ENCODE assay signal across 1 cellular context in the genomic region with DNA sequence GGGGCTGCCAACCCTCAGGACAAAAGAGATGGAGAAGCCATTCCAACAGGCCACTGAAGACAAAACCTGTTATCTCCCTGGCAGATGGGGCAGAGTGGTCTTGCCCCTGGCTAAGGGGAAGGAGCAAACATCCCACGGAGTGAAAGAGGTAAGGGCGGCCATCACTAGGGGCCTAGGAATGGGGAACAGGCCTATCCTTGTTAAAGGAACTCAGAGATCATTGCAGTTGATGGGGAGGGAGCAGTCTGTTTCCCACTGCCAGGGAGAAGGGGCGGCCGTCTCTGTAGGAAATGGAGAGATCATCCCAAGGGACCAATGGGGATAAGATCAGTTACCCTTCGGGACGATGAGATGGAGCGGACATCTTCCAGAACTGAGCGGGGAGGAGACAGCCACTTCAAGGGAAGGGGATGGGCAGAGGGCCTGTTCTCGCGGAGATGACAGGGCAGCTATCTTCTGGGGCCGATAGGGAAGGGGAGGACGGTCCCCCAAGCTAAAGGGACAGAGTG.
TF ChIP-seq lines count a peak whose summit lies in the region.

No MANE protein-coding gene starts in this region.

TF ChIP-seq in HepG2, 621 proteins besides CTCF, POLR2A, EP300 and RAD21 (continues in another document):
- TF ChIP-seq ZNF335 (CRISPR knock-in tag; IDR thresholded peaks at IDR 0.05), result no peak
- TF ChIP-seq, protein P1, sequence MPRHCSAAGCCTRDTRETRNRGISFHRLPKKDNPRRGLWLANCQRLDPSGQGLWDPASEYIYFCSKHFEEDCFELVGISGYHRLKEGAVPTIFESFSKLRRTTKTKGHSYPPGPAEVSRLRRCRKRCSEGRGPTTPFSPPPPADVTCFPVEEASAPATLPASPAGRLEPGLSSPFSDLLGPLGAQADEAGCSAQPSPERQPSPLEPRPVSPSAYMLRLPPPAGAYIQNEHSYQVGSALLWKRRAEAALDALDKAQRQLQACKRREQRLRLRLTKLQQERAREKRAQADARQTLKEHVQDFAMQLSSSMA (CRISPR knock-in tag; IDR thresholded peaks at IDR 0.05), result peak; percentile 56; the same call in 1 of the 2 replicates
- TF ChIP-seq, protein P2, sequence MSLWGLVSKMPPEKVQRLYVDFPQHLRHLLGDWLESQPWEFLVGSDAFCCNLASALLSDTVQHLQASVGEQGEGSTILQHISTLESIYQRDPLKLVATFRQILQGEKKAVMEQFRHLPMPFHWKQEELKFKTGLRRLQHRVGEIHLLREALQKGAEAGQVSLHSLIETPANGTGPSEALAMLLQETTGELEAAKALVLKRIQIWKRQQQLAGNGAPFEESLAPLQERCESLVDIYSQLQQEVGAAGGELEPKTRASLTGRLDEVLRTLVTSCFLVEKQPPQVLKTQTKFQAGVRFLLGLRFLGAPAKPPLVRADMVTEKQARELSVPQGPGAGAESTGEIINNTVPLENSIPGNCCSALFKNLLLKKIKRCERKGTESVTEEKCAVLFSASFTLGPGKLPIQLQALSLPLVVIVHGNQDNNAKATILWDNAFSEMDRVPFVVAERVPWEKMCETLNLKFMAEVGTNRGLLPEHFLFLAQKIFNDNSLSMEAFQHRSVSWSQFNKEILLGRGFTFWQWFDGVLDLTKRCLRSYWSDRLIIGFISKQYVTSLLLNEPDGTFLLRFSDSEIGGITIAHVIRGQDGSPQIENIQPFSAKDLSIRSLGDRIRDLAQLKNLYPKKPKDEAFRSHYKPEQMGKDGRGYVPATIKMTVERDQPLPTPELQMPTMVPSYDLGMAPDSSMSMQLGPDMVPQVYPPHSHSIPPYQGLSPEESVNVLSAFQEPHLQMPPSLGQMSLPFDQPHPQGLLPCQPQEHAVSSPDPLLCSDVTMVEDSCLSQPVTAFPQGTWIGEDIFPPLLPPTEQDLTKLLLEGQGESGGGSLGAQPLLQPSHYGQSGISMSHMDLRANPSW (CRISPR knock-in tag; IDR thresholded peaks at IDR 0.05; ENCODE audit: borderline replicate concordance), result no peak
- TF ChIP-seq XBP1 (CRISPR knock-in tag; IDR thresholded peaks at IDR 0.05), result no peak
- TF ChIP-seq ZNF567 (CRISPR knock-in tag; IDR thresholded peaks at IDR 0.05; ENCODE audit: borderline replicate concordance), result no peak
- no peak for TF ChIP-seq ZNF816 (CRISPR knock-in tag; IDR thresholded peaks at IDR 0.05; ENCODE audit: borderline replicate concordance)
- TF ChIP-seq ZNF83 (CRISPR knock-in tag; IDR thresholded peaks at IDR 0.05; ENCODE audit: borderline replicate concordance), result peak; percentile 69; the same call in 1 of the 2 replicates
- TF ChIP-seq ZNF253 (CRISPR knock-in tag; IDR thresholded peaks at IDR 0.05; ENCODE audit: borderline replicate concordance), result peak; percentile 78; the same call in 1 of the 2 replicates
- no peak for TF ChIP-seq NR1H2 (CRISPR knock-in tag; IDR thresholded peaks at IDR 0.05; ENCODE audit: borderline replicate concordance, low read depth)
- TF ChIP-seq ISX (CRISPR knock-in tag; conservative IDR thresholded peaks at IDR 0.05), result no peak
- no peak for TF ChIP-seq ZNF496 (CRISPR knock-in tag; IDR thresholded peaks at IDR 0.05; ENCODE audit: insufficient replicate concordance)
- TF ChIP-seq, protein P3, sequence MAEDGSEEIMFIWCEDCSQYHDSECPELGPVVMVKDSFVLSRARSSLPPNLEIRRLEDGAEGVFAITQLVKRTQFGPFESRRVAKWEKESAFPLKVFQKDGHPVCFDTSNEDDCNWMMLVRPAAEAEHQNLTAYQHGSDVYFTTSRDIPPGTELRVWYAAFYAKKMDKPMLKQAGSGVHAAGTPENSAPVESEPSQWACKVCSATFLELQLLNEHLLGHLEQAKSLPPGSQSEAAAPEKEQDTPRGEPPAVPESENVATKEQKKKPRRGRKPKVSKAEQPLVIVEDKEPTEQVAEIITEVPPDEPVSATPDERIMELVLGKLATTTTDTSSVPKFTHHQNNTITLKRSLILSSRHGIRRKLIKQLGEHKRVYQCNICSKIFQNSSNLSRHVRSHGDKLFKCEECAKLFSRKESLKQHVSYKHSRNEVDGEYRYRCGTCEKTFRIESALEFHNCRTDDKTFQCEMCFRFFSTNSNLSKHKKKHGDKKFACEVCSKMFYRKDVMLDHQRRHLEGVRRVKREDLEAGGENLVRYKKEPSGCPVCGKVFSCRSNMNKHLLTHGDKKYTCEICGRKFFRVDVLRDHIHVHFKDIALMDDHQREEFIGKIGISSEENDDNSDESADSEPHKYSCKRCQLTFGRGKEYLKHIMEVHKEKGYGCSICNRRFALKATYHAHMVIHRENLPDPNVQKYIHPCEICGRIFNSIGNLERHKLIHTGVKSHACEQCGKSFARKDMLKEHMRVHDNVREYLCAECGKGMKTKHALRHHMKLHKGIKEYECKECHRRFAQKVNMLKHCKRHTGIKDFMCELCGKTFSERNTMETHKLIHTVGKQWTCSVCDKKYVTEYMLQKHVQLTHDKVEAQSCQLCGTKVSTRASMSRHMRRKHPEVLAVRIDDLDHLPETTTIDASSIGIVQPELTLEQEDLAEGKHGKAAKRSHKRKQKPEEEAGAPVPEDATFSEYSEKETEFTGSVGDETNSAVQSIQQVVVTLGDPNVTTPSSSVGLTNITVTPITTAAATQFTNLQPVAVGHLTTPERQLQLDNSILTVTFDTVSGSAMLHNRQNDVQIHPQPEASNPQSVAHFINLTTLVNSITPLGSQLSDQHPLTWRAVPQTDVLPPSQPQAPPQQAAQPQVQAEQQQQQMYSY (CRISPR knock-in tag; IDR thresholded peaks at IDR 0.05), result no peak
- no peak for TF ChIP-seq ZNF788 (CRISPR knock-in tag; IDR thresholded peaks at IDR 0.05; ENCODE audit: borderline replicate concordance)
- no peak for TF ChIP-seq CCAR2 (optimal IDR thresholded peaks at IDR 0.05; ENCODE audit: low read depth, low read length)
- no peak for TF ChIP-seq DNMT3B (CRISPR knock-in tag; conservative IDR thresholded peaks at IDR 0.05)
- TF ChIP-seq ZSCAN20 (CRISPR knock-in tag; IDR thresholded peaks at IDR 0.05; ENCODE audit: borderline replicate concordance), result no peak
- TF ChIP-seq ZNF20 (CRISPR knock-in tag; IDR thresholded peaks at IDR 0.05), result no peak
- TF ChIP-seq, protein P4, sequence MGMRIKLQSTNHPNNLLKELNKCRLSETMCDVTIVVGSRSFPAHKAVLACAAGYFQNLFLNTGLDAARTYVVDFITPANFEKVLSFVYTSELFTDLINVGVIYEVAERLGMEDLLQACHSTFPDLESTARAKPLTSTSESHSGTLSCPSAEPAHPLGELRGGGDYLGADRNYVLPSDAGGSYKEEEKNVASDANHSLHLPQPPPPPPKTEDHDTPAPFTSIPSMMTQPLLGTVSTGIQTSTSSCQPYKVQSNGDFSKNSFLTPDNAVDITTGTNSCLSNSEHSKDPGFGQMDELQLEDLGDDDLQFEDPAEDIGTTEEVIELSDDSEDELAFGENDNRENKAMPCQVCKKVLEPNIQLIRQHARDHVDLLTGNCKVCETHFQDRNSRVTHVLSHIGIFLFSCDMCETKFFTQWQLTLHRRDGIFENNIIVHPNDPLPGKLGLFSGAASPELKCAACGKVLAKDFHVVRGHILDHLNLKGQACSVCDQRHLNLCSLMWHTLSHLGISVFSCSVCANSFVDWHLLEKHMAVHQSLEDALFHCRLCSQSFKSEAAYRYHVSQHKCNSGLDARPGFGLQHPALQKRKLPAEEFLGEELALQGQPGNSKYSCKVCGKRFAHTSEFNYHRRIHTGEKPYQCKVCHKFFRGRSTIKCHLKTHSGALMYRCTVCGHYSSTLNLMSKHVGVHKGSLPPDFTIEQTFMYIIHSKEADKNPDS (CRISPR knock-in tag; IDR thresholded peaks at IDR 0.05), result no peak
- TF ChIP-seq ZMYM4 (CRISPR knock-in tag; IDR thresholded peaks at IDR 0.05), result no peak
- TF ChIP-seq, protein P5, sequence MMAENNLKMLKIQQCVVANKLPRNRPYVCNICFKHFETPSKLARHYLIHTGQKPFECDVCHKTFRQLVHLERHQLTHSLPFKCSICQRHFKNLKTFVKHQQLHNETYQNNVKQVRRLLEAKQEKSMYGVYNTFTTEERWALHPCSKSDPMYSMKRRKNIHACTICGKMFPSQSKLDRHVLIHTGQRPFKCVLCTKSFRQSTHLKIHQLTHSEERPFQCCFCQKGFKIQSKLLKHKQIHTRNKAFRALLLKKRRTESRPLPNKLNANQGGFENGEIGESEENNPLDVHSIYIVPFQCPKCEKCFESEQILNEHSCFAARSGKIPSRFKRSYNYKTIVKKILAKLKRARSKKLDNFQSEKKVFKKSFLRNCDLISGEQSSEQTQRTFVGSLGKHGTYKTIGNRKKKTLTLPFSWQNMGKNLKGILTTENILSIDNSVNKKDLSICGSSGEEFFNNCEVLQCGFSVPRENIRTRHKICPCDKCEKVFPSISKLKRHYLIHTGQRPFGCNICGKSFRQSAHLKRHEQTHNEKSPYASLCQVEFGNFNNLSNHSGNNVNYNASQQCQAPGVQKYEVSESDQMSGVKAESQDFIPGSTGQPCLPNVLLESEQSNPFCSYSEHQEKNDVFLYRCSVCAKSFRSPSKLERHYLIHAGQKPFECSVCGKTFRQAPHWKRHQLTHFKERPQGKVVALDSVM (CRISPR knock-in tag; IDR thresholded peaks at IDR 0.05), result no peak
- TF ChIP-seq ZNF180 (CRISPR knock-in tag; IDR thresholded peaks at IDR 0.05; ENCODE audit: borderline replicate concordance, low read depth), result no peak
- TF ChIP-seq, protein P6, sequence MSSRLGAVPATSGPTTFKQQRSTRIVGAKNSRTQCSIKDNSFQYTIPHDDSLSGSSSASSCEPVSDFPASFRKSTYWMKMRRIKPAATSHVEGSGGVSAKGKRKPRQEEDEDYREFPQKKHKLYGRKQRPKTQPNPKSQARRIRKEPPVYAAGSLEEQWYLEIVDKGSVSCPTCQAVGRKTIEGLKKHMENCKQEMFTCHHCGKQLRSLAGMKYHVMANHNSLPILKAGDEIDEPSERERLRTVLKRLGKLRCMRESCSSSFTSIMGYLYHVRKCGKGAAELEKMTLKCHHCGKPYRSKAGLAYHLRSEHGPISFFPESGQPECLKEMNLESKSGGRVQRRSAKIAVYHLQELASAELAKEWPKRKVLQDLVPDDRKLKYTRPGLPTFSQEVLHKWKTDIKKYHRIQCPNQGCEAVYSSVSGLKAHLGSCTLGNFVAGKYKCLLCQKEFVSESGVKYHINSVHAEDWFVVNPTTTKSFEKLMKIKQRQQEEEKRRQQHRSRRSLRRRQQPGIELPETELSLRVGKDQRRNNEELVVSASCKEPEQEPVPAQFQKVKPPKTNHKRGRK (CRISPR knock-in tag; IDR thresholded peaks at IDR 0.05), result no peak
- TF ChIP-seq SP4 (CRISPR knock-in tag; IDR thresholded peaks at IDR 0.05), result no peak
- TF ChIP-seq, protein P7, sequence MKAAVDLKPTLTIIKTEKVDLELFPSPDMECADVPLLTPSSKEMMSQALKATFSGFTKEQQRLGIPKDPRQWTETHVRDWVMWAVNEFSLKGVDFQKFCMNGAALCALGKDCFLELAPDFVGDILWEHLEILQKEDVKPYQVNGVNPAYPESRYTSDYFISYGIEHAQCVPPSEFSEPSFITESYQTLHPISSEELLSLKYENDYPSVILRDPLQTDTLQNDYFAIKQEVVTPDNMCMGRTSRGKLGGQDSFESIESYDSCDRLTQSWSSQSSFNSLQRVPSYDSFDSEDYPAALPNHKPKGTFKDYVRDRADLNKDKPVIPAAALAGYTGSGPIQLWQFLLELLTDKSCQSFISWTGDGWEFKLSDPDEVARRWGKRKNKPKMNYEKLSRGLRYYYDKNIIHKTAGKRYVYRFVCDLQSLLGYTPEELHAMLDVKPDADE (CRISPR knock-in tag; IDR thresholded peaks at IDR 0.05), result no peak
- 0 out of 2 replicates have a peak, but pooled peaks have one; percentile 17 for TF ChIP-seq ZFP41 (CRISPR knock-in tag; IDR thresholded peaks at IDR 0.05; ENCODE audit: borderline replicate concordance)
- no peak for TF ChIP-seq ZNF543 (CRISPR knock-in tag; IDR thresholded peaks at IDR 0.05)
- no peak for TF ChIP-seq ZNF768 (CRISPR knock-in tag; IDR thresholded peaks at IDR 0.05)
- TF ChIP-seq CBX2 (IDR thresholded peaks at IDR 0.05; ENCODE audit: low read depth, low read length), result no peak
- no peak for TF ChIP-seq CBX2 (CRISPR knock-in tag; IDR thresholded peaks at IDR 0.05; ENCODE audit: low read depth)
- TF ChIP-seq, protein P8, sequence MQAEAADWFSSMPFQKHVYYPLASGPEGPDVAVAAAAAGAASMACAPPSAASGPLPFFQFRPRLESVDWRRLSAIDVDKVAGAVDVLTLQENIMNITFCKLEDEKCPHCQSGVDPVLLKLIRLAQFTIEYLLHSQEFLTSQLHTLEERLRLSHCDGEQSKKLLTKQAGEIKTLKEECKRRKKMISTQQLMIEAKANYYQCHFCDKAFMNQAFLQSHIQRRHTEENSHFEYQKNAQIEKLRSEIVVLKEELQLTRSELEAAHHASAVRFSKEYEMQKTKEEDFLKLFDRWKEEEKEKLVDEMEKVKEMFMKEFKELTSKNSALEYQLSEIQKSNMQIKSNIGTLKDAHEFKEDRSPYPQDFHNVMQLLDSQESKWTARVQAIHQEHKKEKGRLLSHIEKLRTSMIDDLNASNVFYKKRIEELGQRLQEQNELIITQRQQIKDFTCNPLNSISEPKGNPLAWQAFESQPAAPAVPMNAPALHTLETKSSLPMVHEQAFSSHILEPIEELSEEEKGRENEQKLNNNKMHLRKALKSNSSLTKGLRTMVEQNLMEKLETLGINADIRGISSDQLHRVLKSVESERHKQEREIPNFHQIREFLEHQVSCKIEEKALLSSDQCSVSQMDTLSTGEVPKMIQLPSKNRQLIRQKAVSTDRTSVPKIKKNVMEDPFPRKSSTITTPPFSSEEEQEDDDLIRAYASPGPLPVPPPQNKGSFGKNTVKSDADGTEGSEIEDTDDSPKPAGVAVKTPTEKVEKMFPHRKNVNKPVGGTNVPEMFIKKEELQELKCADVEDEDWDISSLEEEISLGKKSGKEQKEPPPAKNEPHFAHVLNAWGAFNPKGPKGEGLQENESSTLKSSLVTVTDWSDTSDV (CRISPR knock-in tag; IDR thresholded peaks at IDR 0.05), result no peak
- no peak for TF ChIP-seq TCF7 (IDR thresholded peaks at IDR 0.05; ENCODE audit: low read depth)
- no peak for TF ChIP-seq SMARCC2 (IDR thresholded peaks at IDR 0.05)
- TF ChIP-seq ZC3H4 (CRISPR knock-in tag; IDR thresholded peaks at IDR 0.05; ENCODE audit: borderline replicate concordance), result no peak
- 0 out of 2 replicates have a peak, but pooled peaks have one; percentile 38 for TF ChIP-seq ZNF563 (CRISPR knock-in tag; IDR thresholded peaks at IDR 0.05)
- no peak for TF ChIP-seq CBFB (CRISPR knock-in tag; IDR thresholded peaks at IDR 0.05)
- TF ChIP-seq MBNL3 (CRISPR knock-in tag; conservative IDR thresholded peaks at IDR 0.05), result no peak
- no peak for TF ChIP-seq AHR (CRISPR knock-in tag; IDR thresholded peaks at IDR 0.05)
- TF ChIP-seq ATM (IDR thresholded peaks at IDR 0.05; ENCODE audit: borderline replicate concordance), result no peak
- TF ChIP-seq ZNF3 (CRISPR knock-in tag; IDR thresholded peaks at IDR 0.05), result 0 out of 2 replicates have a peak, but pooled peaks have one; percentile 13
- TF ChIP-seq MLLT10 (CRISPR knock-in tag; IDR thresholded peaks at IDR 0.05), result no peak
- no peak for TF ChIP-seq ZNF841 (CRISPR knock-in tag; IDR thresholded peaks at IDR 0.05; ENCODE audit: borderline replicate concordance)
- TF ChIP-seq ZNF616 (CRISPR knock-in tag; IDR thresholded peaks at IDR 0.05; ENCODE audit: low read depth), result no peak
- TF ChIP-seq RBAK (CRISPR knock-in tag; IDR thresholded peaks at IDR 0.05), result no peak
- no peak for TF ChIP-seq HIVEP1 (CRISPR knock-in tag; IDR thresholded peaks at IDR 0.05)
- TF ChIP-seq ZNF230 (CRISPR knock-in tag; IDR thresholded peaks at IDR 0.05), result no peak
- TF ChIP-seq GLI4 (CRISPR knock-in tag; IDR thresholded peaks at IDR 0.05; ENCODE audit: borderline replicate concordance), result no peak
- TF ChIP-seq, protein P9, sequence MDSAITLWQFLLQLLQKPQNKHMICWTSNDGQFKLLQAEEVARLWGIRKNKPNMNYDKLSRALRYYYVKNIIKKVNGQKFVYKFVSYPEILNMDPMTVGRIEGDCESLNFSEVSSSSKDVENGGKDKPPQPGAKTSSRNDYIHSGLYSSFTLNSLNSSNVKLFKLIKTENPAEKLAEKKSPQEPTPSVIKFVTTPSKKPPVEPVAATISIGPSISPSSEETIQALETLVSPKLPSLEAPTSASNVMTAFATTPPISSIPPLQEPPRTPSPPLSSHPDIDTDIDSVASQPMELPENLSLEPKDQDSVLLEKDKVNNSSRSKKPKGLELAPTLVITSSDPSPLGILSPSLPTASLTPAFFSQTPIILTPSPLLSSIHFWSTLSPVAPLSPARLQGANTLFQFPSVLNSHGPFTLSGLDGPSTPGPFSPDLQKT (CRISPR knock-in tag; IDR thresholded peaks at IDR 0.05; ENCODE audit: borderline replicate concordance), result no peak
